In the genomic region with DNA sequence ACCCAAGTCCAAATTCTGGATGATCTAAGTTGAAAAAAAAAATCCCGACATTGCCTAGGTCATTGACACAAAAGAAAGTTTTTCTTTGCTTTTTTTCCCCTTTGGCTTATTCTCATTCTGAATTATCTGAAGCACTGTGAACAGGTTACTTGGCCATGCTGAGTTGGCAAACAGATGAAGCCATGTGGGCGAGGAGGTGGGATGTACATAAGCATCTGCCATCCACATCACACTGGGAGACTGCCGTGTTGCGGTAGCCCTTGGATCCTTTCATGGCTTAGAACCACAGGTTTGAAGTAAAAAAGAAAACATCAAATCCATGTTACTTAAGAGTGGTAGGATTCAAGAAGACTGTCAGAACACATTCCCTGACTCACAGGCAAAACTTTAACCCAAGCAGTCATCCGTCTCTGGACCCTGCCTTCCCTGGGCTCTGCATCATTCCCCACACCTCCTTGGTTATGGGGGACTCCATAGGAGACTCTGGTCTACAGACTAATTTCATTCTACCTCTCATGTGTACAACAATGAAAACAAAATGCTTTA, we compare ENCODE assay signal across 23 cellular contexts.
DNase-seq lines count a peak whose midpoint lies in the region; ATAC-seq and TF ChIP-seq lines count a peak whose summit lies in the region.
"Had no signal": no experiment of that assay in that cellular context is flagged by ENCODE, and none has a peak within 500 bp of the region (broad histone marks: within the 10 kb centered on the region; RNA-seq: fewer than 3 reads in every experiment).

No MANE protein-coding gene starts in this region.

- in situ Hi-C loops in GM13976 (cut with MboI; ENCODE audit: low sequenced_read_pairs, unreplicated experiment), result no loop called here

- H3K27ac ChIP-seq in ascending aorta, result no peak overlapping the region

- H3K4me3 ChIP-seq in ascending aorta, result no peak overlapping the region

- no peak for ATAC-seq in activated naive CD8-positive, alpha-beta T cell treated with anti-CD3 and anti-CD28 coated beads, Interleukin-2, amount 50 U/mL, for 24 hours
- ATAC-seq: Panc1 had no signal

- no peaks in the 10 kb centered on the region for H3K36me3 ChIP-seq in ascending aorta

- no peaks in the 10 kb centered on the region for H3K9me3 Mint-ChIP-seq in activated naive CD8-positive, alpha-beta T cell (ENCODE audit: low read depth)
- no peaks in the 10 kb centered on the region for H3K9me3 Mint-ChIP-seq in activated naive CD8-positive, alpha-beta T cell treated with anti-CD3 and anti-CD28 coated beads, Interleukin-2, amount 50 U/mL, for 24 hours
- H3K9me3 Mint-ChIP-seq: HFFc6 had no signal

- H3K9me3 ChIP-seq in ascending aorta, result no peaks in the 10 kb centered on the region

- H3K27ac Mint-ChIP-seq in activated naive CD8-positive, alpha-beta T cell, result peak overlapping the region; percentile 31
- H3K27ac Mint-ChIP-seq in activated naive CD8-positive, alpha-beta T cell treated with anti-CD3 and anti-CD28 coated beads, Interleukin-2, amount 50 U/mL, for 24 hours, result no peak overlapping the region
- H3K27ac Mint-ChIP-seq: B cell, HFFc6 had no signal

- H3K27me3 Mint-ChIP-seq in activated naive CD8-positive, alpha-beta T cell, result peaks cover 5% of the 10 kb centered on the region
- peaks cover 10% of the 10 kb centered on the region for H3K27me3 Mint-ChIP-seq in activated naive CD8-positive, alpha-beta T cell treated with anti-CD3 and anti-CD28 coated beads, Interleukin-2, amount 50 U/mL, for 24 hours

- H3K4me1 Mint-ChIP-seq in activated naive CD8-positive, alpha-beta T cell (ENCODE audit: low read depth), result no peaks in the 10 kb centered on the region
- peaks cover 10% of the 10 kb centered on the region for H3K4me1 Mint-ChIP-seq in activated naive CD8-positive, alpha-beta T cell treated with anti-CD3 and anti-CD28 coated beads, Interleukin-2, amount 50 U/mL, for 24 hours
- H3K4me1 Mint-ChIP-seq: B cell had no signal

- H3K4me1 ChIP-seq in ascending aorta, result peaks cover 3 to 15% of the 10 kb centered on the region in 2 donors

- intact Hi-C loops in ascending aorta (cut with DNase I), result no loop called here

- H3K4me3 Mint-ChIP-seq in activated naive CD8-positive, alpha-beta T cell, result no peak overlapping the region
- H3K4me3 Mint-ChIP-seq in activated naive CD8-positive, alpha-beta T cell treated with anti-CD3 and anti-CD28 coated beads, Interleukin-2, amount 50 U/mL, for 24 hours, result no peak overlapping the region
- H3K4me3 Mint-ChIP-seq: B cell, CD14-positive monocyte, HFFc6 had no signal

- no peaks in the 10 kb centered on the region for H3K27me3 ChIP-seq in ascending aorta

- no peaks in the 10 kb centered on the region for H3K36me3 Mint-ChIP-seq in activated naive CD8-positive, alpha-beta T cell
- H3K36me3 Mint-ChIP-seq in activated naive CD8-positive, alpha-beta T cell treated with anti-CD3 and anti-CD28 coated beads, Interleukin-2, amount 50 U/mL, for 24 hours (ENCODE audit: low read depth), result no peaks in the 10 kb centered on the region
- H3K36me3 Mint-ChIP-seq: CD14-positive monocyte had no signal

- DNase-seq in activated naive CD8-positive, alpha-beta T cell treated with anti-CD3 and anti-CD28 coated beads, Interleukin-2, amount 50 U/mL, for 24 hours, result no peak
- DNase-seq in cerebellar cortex (ENCODE audit: low spot score) (peak; percentile 50), kidney glomerular epithelial cell (lab: John Stamatoyannopoulos, UW) (peak; percentile 57), superior temporal gyrus (ENCODE audit: extremely low spot score) (peak; percentile 70), GM13976 (ENCODE audit: low spot score) (no peak), mesenteric fat pad (ENCODE audit: low spot score) (no peak), ascending aorta (ENCODE audit: low spot score in 2 of 2) (no peak)
- DNase-seq: 8988T, EL, H7, HFFc6, KG1, NCI-H1092, NCI-H1436, NCI-H2029, NCI-H2171, NCI-H345, NCI-H524, NCI-H774 had no signal

- TF ChIP-seq CTCF in GM13976 (IDR thresholded peaks at IDR 0.05; ENCODE audit: borderline replicate concordance, control extremely low read depth, extremely low read depth, insufficient read depth, missing control alignments) (no peak), ascending aorta (IDR thresholded peaks at IDR 0.05) (no peak)

Comparison
In these comparisons a context has a peak if more than half of its experiments do, and no peak if none do; other contexts are left out.
1. DNase-seq: peak in cerebellar cortex (single experiment), kidney glomerular epithelial cell (single experiment) and superior temporal gyrus (single experiment); none in activated naive CD8-positive, alpha-beta T cell treated with anti-CD3 and anti-CD28 coated beads, Interleukin-2, amount 50 U/mL, for 24 hours (single experiment), GM13976 (single experiment), mesenteric fat pad (single experiment) and ascending aorta (0 of 2).